In genomic region chr15:63352808-63353207, GRCh38 we compare ENCODE assay signal across 6 cellular contexts.
"Had no signal": no experiment of that assay in that cellular context is flagged by ENCODE, and none has a peak within 500 bp of the region (broad histone marks: within the 10 kb centered on the region; RNA-seq: fewer than 3 reads in every experiment).

No MANE protein-coding gene starts in this region.

- DNase-seq: H9, HCEC 1CT, KG1 had no signal

- H3K4me3 ChIP-seq: GM23338 had no signal

- ATAC-seq: GM23338, HepG2 had no signal

- H3K27ac ChIP-seq: HL-60 had no signal
